Comparison of ENCODE assay signal across 8 cellular contexts in genomic region chr19:56121180-56122167, GRCh38. TPM values are rescaled to one million over a fixed set of nuclear protein-coding genes. Genes with fewer than 3 reads are reported as not detected.
A peak's percentile ranks its signal among the peaks of the same experiment; 100 is the strongest.
DNase-seq lines count a peak whose midpoint lies in the region; ATAC-seq and TF ChIP-seq lines count a peak whose summit lies in the region.

ZNF787 (minus strand) TSS chr19:56121295; CDS start chr19:56103217, 18,078 bp downstream.

- H3K27ac Mint-ChIP-seq in IgD-negative memory B cell = peak within 1 kb of the TSS; percentile 97 to 98 (median 98)

- peak within 1 kb of the TSS; percentile 90 to 98 (median 94) for H3K4me3 Mint-ChIP-seq in IgD-negative memory B cell

- H3K4me1 Mint-ChIP-seq in IgD-negative memory B cell = peaks cover 13 to 27% (median 26%) of the 10 kb centered on the region in 3 donors

- peak within 1 kb of the TSS; percentile 65 for H3K4me3 ChIP-seq in epithelial cell of esophagus (ENCODE audit: low read length)

- no peak for TF ChIP-seq CTCF in epithelial cell of esophagus (IDR thresholded peaks at IDR 0.05; ENCODE audit: insufficient read depth, low read depth, low read length, missing control alignments)

- no peaks in the 10 kb centered on the region for H3K36me3 Mint-ChIP-seq in IgD-negative memory B cell

- peak; percentile 89 for DNase-seq in DMS 273 treated with DMSO at 0.1 percent for 48 hours (lab: John Stamatoyannopoulos, UW)
- peak; percentile 81 for DNase-seq in OCI-M2 (lab: John Stamatoyannopoulos, UW; ENCODE audit: unreplicated experiment)
- peak; percentile 95 for DNase-seq in activated T-cell treated with anti-CD3 and anti-CD28 coated beads for 4 hours
- DNase-seq in epithelial cell of esophagus (ENCODE audit: low read depth) = peak; percentile 93
- DNase-seq in mucosa of gallbladder (ENCODE audit: low spot score) = peak; percentile 98
- peak; percentile 90 to 94 for DNase-seq in stimulated activated CD8-positive, alpha-beta memory T cell treated with anti-CD3 and anti-CD28 coated beads, Interleukin-4, amount 100 ng/mL, for 4 hours (ENCODE audit: low read depth in 2 of 2, low spot score in 1 of 2)

- peak; percentile 81 for ATAC-seq in GM21529 (IDR thresholded peaks at IDR 0.05; ENCODE audit: unreplicated experiment)

- no peaks in the 10 kb centered on the region for H3K9me3 Mint-ChIP-seq in IgD-negative memory B cell

- no peaks in the 10 kb centered on the region for H3K27me3 Mint-ChIP-seq in IgD-negative memory B cell

RNA-seq across cellular contexts. Expression of gene ZNF787, which starts in this region (rescaled TPM):
- 2.8 TPM for polyA plus RNA-seq in IgD-negative memory B cell
- 38.2 TPM for total RNA-seq in mucosa of gallbladder

Comparison
In these comparisons a context has a peak if more than half of its experiments do, and no peak if none do; other contexts are left out.
1. Peak in every context shown above with its lines: DNase-seq, ATAC-seq and H3K4me3 ChIP-seq.